In genomic region chr10:115628616-115629015, GRCh38 we compare ENCODE assay signal across 7 cellular contexts.
"Had no signal": no experiment of that assay in that cellular context is flagged by ENCODE, and none has a peak within 500 bp of the region (broad histone marks: within the 10 kb centered on the region; RNA-seq: fewer than 3 reads in every experiment).

No MANE protein-coding gene starts in this region.

- H3K4me3 ChIP-seq: K562 had no signal

- DNase-seq: IMR-90, KBM-7, KG1 had no signal

- FAIRE-seq: HTR-8/SVneo, K562 had no signal

- H3K9ac ChIP-seq: KMS-11 had no signal

- H3K27ac ChIP-seq: HL-60, KMS-11 had no signal

- ATAC-seq: K562 had no signal

- H3K4me2 ChIP-seq: KMS-11 had no signal
